In genomic region chr15:63668601-63669000, GRCh38 we compare ENCODE assay signal across 13 cellular contexts.
DNase-seq lines count a peak whose midpoint lies in the region; ATAC-seq, FAIRE-seq and TF ChIP-seq lines count a peak whose summit lies in the region.
"Had no signal": no experiment of that assay in that cellular context is flagged by ENCODE, and none has a peak within 500 bp of the region (broad histone marks: within the 10 kb centered on the region; RNA-seq: fewer than 3 reads in every experiment).

No MANE protein-coding gene starts in this region.

- H3K4me1 ChIP-seq in CD4-positive, alpha-beta memory T cell (ENCODE audit: insufficient read depth, low read length) = peaks cover 52% of the 10 kb centered on the region
- no peaks in the 10 kb centered on the region for H3K4me1 ChIP-seq in mucosa of descending colon (ENCODE audit: low read depth)
- H3K4me1 ChIP-seq: gastroesophageal sphincter, suprapubic skin had no signal

- peak overlapping the region; percentile 57 to 90 (median 82) for H3K4me3 Mint-ChIP-seq in CD4-positive, alpha-beta memory T cell
- peak overlapping the region; percentile 71 for H3K4me3 Mint-ChIP-seq in activated CD8-positive, alpha-beta T cell treated with anti-CD3 and anti-CD28 coated beads for 36 hours
- H3K4me3 Mint-ChIP-seq: GM23338 had no signal

- peaks cover 39% of the 10 kb centered on the region for H3K36me3 ChIP-seq in CD4-positive, alpha-beta memory T cell (ENCODE audit: insufficient read depth, low read length)
- no peaks in the 10 kb centered on the region for H3K36me3 ChIP-seq in mucosa of descending colon (ENCODE audit: low read depth)

- peak overlapping the region; percentile 56 for H3K27ac ChIP-seq in CD4-positive, alpha-beta memory T cell (ENCODE audit: low read depth, low read length)
- H3K27ac ChIP-seq: gastroesophageal sphincter, PC-9, suprapubic skin had no signal

- no peaks in the 10 kb centered on the region for H3K27me3 Mint-ChIP-seq in CD4-positive, alpha-beta memory T cell
- H3K27me3 Mint-ChIP-seq in activated CD8-positive, alpha-beta T cell treated with anti-CD3 and anti-CD28 coated beads for 36 hours = no peaks in the 10 kb centered on the region

- DNase-seq in CD4-positive, alpha-beta memory T cell = peak in 4 of 5 donors; percentile 30 to 53 (median 48)
- DNase-seq in GM18507 (ENCODE audit: extremely low spot score, insufficient read length, low read depth) (no peak), mucosa of descending colon (no peak), posterior vena cava (ENCODE audit: low spot score) (no peak), AG08395 (ENCODE audit: low spot score) (no peak)
- DNase-seq in activated CD8-positive, alpha-beta T cell treated with anti-CD3 and anti-CD28 coated beads for 36 hours = no peak
- DNase-seq: Calu3; effector CD4-positive, alpha-beta T cell; PC-9 had no signal

- TF ChIP-seq CTCF in activated CD8-positive, alpha-beta T cell treated with anti-CD3 and anti-CD28 coated beads for 36 hours (IDR thresholded peaks at IDR 0.05) = no peak
- no peak for TF ChIP-seq CTCF in mucosa of descending colon (IDR thresholded peaks at IDR 0.05)

- no peaks in the 10 kb centered on the region for H3K9me3 Mint-ChIP-seq in CD4-positive, alpha-beta memory T cell
- no peaks in the 10 kb centered on the region for H3K9me3 Mint-ChIP-seq in activated CD8-positive, alpha-beta T cell treated with anti-CD3 and anti-CD28 coated beads for 36 hours
- H3K9me3 Mint-ChIP-seq: GM23338 had no signal

- peak; percentile 45 for FAIRE-seq in GM18507 (lab: Jason Lieb, UNC)

- peak overlapping the region; percentile 55 to 97 (median 91) for H3K27ac Mint-ChIP-seq in CD4-positive, alpha-beta memory T cell
- H3K27ac Mint-ChIP-seq in activated CD8-positive, alpha-beta T cell treated with anti-CD3 and anti-CD28 coated beads for 36 hours = peak overlapping the region; percentile 92
- H3K27ac Mint-ChIP-seq: GM23338 had no signal

- peak overlapping the region in 1 of 2 donors; percentile 17 for H3K4me3 ChIP-seq in CD4-positive, alpha-beta memory T cell (ENCODE audit: low read length in 2 of 2)
- H3K4me3 ChIP-seq in mucosa of descending colon = no peak overlapping the region
- H3K4me3 ChIP-seq: gastroesophageal sphincter, GM23338, PC-9, suprapubic skin had no signal

- peak; percentile 69 for ATAC-seq in activated CD8-positive, alpha-beta T cell treated with anti-CD3 and anti-CD28 coated beads for 36 hours
- ATAC-seq in mucosa of descending colon (peak; percentile 44), GM19455 (IDR thresholded peaks at IDR 0.05; ENCODE audit: unreplicated experiment) (no peak)
- ATAC-seq: gastroesophageal sphincter, GM23338 had no signal

- intact Hi-C loops in CD4-positive, alpha-beta memory T cell (cut with micrococcal nuclease) = loop anchor here (1.0 kb wide), 1 partner anchor 40 kb away; no protein-coding TSS in a partner anchor
- intact Hi-C loops in activated CD8-positive, alpha-beta T cell treated with anti-CD3 and anti-CD28 coated beads for 36 hours (cut with micrococcal nuclease) = no loop called here
- intact Hi-C loops in mucosa of descending colon (cut with DNase I, micrococcal nuclease) = no loop called here
- intact Hi-C loops in posterior vena cava (cut with DNase I) = no loop called here

- no peaks in the 10 kb centered on the region for H3K27me3 ChIP-seq in CD4-positive, alpha-beta memory T cell (ENCODE audit: insufficient read depth, low read length)
- H3K27me3 ChIP-seq: gastroesophageal sphincter, suprapubic skin had no signal

- H3K4me1 Mint-ChIP-seq in CD4-positive, alpha-beta memory T cell = peaks cover 41 to 62% (median 50%) of the 10 kb centered on the region in 4 donors
- H3K4me1 Mint-ChIP-seq in activated CD8-positive, alpha-beta T cell treated with anti-CD3 and anti-CD28 coated beads for 36 hours (ENCODE audit: low read depth) = peaks cover 57% of the 10 kb centered on the region

- H3K9me3 ChIP-seq in CD4-positive, alpha-beta memory T cell (ENCODE audit: control insufficient read depth in 1 of 2, low read length in 2 of 2) = no peaks in the 10 kb centered on the region
- no peaks in the 10 kb centered on the region for H3K9me3 ChIP-seq in mucosa of descending colon
- H3K9me3 ChIP-seq: gastroesophageal sphincter, suprapubic skin had no signal

- H3K36me3 Mint-ChIP-seq in CD4-positive, alpha-beta memory T cell = peaks cover 62 to 78% of the 10 kb centered on the region in 2 donors
- H3K36me3 Mint-ChIP-seq in activated CD8-positive, alpha-beta T cell treated with anti-CD3 and anti-CD28 coated beads for 36 hours (ENCODE audit: low read depth) = peaks cover 61% of the 10 kb centered on the region

- CTCF ChIA-PET in CD4-positive, alpha-beta memory T cell (lab: Charles Lee; ENCODE audit: partially characterized antibody) = interaction anchor here (1.2 to 1.5 kb wide), 3 partner anchors 13 to 59 kb away, joined by 3 to 4 read pairs (median 4); no protein-coding TSS in a partner anchor
- CTCF ChIA-PET in activated CD8-positive, alpha-beta T cell treated with anti-CD3 and anti-CD28 coated beads for 36 hours (lab: Charles Lee) = interaction anchor here (0.9 to 2.1 kb wide), 8 partner anchors 12 to 399 kb away, joined by 3 to 7 read pairs (median 4); no protein-coding TSS in a partner anchor

- POLR2A ChIA-PET in CD4-positive, alpha-beta memory T cell (lab: Charles Lee; ENCODE audit: partially characterized antibody) = interaction anchor here (0.6 to 2.2 kb wide), 9 partner anchors 15 to 425 kb away, joined by 3 to 14 read pairs (median 4); partner anchors contain the start of gene CIAO2A
- POLR2A ChIA-PET in activated CD8-positive, alpha-beta T cell treated with anti-CD3 and anti-CD28 coated beads for 36 hours (lab: Charles Lee) = interaction anchor here (0.9 to 1.3 kb wide), 2 partner anchors 15 to 68 kb away, joined by 3 read pairs; no protein-coding TSS in a partner anchor

Comparison
In these comparisons a context has a peak if more than half of its experiments do, and no peak if none do; other contexts are left out.
1. DNase-seq: peak in CD4-positive, alpha-beta memory T cell (4 of 5); none in GM18507 (single experiment), activated CD8-positive, alpha-beta T cell treated with anti-CD3 and anti-CD28 coated beads for 36 hours (single experiment), mucosa of descending colon (0 of 3), posterior vena cava (single experiment) and AG08395 (single experiment).